ENCODE assay signal across 1 cellular context in genomic region chr15:89775815-89776214, GRCh38.
TF ChIP-seq lines count a peak whose summit lies in the region.

No MANE protein-coding gene starts in this region.

TF ChIP-seq in A549, 52 proteins besides CTCF, POLR2A, EP300 and RAD21 (continued from another document):
- TF ChIP-seq MAX (IDR thresholded peaks at IDR 0.05) (no peak), HDAC2 (IDR thresholded peaks at IDR 0.05) (no peak), CEBPB (IDR thresholded peaks at IDR 0.05) (no peak), RCOR1 (IDR thresholded peaks at IDR 0.05; ENCODE audit: low read depth, low read length) (no peak), CBX8 (IDR thresholded peaks at IDR 0.05) (no peak), POLR2AphosphoS2 (conservative IDR thresholded peaks at IDR 0.05; ENCODE audit: low read length) (no peak), JUN (IDR thresholded peaks at IDR 0.05) (no peak), EHF (CRISPR knock-in tag; IDR thresholded peaks at IDR 0.05) (no peak), RNF2 (IDR thresholded peaks at IDR 0.05; ENCODE audit: borderline replicate concordance, low read depth) (no peak), FOSB (CRISPR knock-in tag; IDR thresholded peaks at IDR 0.05) (no peak), NFE2L2 (conservative IDR thresholded peaks at IDR 0.05; ENCODE audit: low read length) (no peak), KDM1A (IDR thresholded peaks at IDR 0.05; ENCODE audit: low read depth) (no peak), PHF8 (IDR thresholded peaks at IDR 0.05; ENCODE audit: borderline replicate concordance, low read depth) (no peak), FOSL2 (IDR thresholded peaks at IDR 0.05) (no peak), FOSL2 (CRISPR knock-in tag; IDR thresholded peaks at IDR 0.05) (no peak)
- TF ChIP-seq, protein P1, sequence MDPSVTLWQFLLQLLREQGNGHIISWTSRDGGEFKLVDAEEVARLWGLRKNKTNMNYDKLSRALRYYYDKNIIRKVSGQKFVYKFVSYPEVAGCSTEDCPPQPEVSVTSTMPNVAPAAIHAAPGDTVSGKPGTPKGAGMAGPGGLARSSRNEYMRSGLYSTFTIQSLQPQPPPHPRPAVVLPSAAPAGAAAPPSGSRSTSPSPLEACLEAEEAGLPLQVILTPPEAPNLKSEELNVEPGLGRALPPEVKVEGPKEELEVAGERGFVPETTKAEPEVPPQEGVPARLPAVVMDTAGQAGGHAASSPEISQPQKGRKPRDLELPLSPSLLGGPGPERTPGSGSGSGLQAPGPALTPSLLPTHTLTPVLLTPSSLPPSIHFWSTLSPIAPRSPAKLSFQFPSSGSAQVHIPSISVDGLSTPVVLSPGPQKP (IDR thresholded peaks at IDR 0.05; ENCODE audit: low read depth, low read length) = no peak
- TF ChIP-seq, protein P2, sequence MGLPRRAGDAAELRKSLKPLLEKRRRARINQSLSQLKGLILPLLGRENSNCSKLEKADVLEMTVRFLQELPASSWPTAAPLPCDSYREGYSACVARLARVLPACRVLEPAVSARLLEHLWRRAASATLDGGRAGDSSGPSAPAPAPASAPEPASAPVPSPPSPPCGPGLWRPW (IDR thresholded peaks at IDR 0.05) = no peak
